Comparison of ENCODE assay signal across 17 cellular contexts in genomic region chr14:70671652-70672327, GRCh38.
"Had no signal": no experiment of that assay in that cellular context is flagged by ENCODE, and none has a peak within 500 bp of the region (broad histone marks: within the 10 kb centered on the region; RNA-seq: fewer than 3 reads in every experiment).

No MANE protein-coding gene starts in this region.

- H3K27me3 ChIP-seq: cardiac muscle cell, heart left ventricle, spleen, thyroid gland had no signal

- ATAC-seq: activated CD8-positive, alpha-beta T cell treated with anti-CD3 and anti-CD28 coated beads, Interleukin-2, amount 10 ng/mL, durations not matched to agents 7 days and 5 days had no signal

- H3K27ac Mint-ChIP-seq: activated CD8-positive, alpha-beta T cell treated with anti-CD3 and anti-CD28 coated beads, Interleukin-2, amount 10 ng/mL, durations not matched to agents 7 days and 5 days; activated naive CD8-positive, alpha-beta T cell treated with anti-CD3 and anti-CD28 coated beads for 36 hours; activated T-helper 2 cell treated with anti-CD3 and anti-CD28 coated beads, Interferon-gamma antibody, Interleukin-2, Interleukin-4, amounts not matched to agents 10 μg/mL and 5 μg/mL and 100 μg/mL, durations not matched to agents 14 hours and 24 hours and 36 hours; memory B cell; stimulated activated naive CD8-positive, alpha-beta T cell treated with anti-CD3 and anti-CD28 coated beads, Interleukin-15, Interleukin-2, amounts not matched to agents 100 ng/mL and 50 ng/mL, for 24 hours had no signal

- H3K27ac ChIP-seq: cardiac muscle cell, epithelial cell of prostate, heart left ventricle, thyroid gland, VCaP had no signal

- H3K4me3 Mint-ChIP-seq: activated CD8-positive, alpha-beta T cell treated with anti-CD3 and anti-CD28 coated beads, Interleukin-2, amount 10 ng/mL, durations not matched to agents 7 days and 5 days; activated naive CD8-positive, alpha-beta T cell treated with anti-CD3 and anti-CD28 coated beads for 36 hours; memory B cell; stimulated activated naive CD8-positive, alpha-beta T cell treated with anti-CD3 and anti-CD28 coated beads, Interleukin-15, Interleukin-2, amounts not matched to agents 100 ng/mL and 50 ng/mL, for 24 hours had no signal

- H3K27me3 Mint-ChIP-seq: activated naive CD8-positive, alpha-beta T cell treated with anti-CD3 and anti-CD28 coated beads for 36 hours; memory B cell; stimulated activated naive CD8-positive, alpha-beta T cell treated with anti-CD3 and anti-CD28 coated beads, Interleukin-15, Interleukin-2, amounts not matched to agents 100 ng/mL and 50 ng/mL, for 24 hours had no signal

- H3K4me3 ChIP-seq: cardiac muscle cell, heart left ventricle, spleen, thyroid gland had no signal

- H3K4me1 ChIP-seq: heart left ventricle had no signal

- H3K36me3 ChIP-seq: cardiac muscle cell, heart left ventricle, thyroid gland had no signal

- H3K9me3 Mint-ChIP-seq: activated naive CD8-positive, alpha-beta T cell treated with anti-CD3 and anti-CD28 coated beads for 36 hours; activated T-helper 2 cell treated with anti-CD3 and anti-CD28 coated beads, Interferon-gamma antibody, Interleukin-2, Interleukin-4, amounts not matched to agents 10 μg/mL and 5 μg/mL and 100 μg/mL, durations not matched to agents 14 hours and 24 hours and 36 hours; memory B cell; stimulated activated naive CD8-positive, alpha-beta T cell treated with anti-CD3 and anti-CD28 coated beads, Interleukin-15, Interleukin-2, amounts not matched to agents 100 ng/mL and 50 ng/mL, for 24 hours had no signal

- DNase-seq: activated CD4-positive, alpha-beta T cell treated with anti-CD3 and anti-CD28 coated beads for 1 hour; activated CD4-positive, alpha-beta T cell treated with anti-CD3 and anti-CD28 coated beads, Interleukin-2, amount 50 U/mL, for 1 hour; activated CD8-positive, alpha-beta T cell treated with anti-CD3 and anti-CD28 coated beads, Interleukin-2, amount 10 ng/mL, durations not matched to agents 7 days and 5 days; activated naive CD4-positive, alpha-beta T cell; activated naive CD8-positive, alpha-beta T cell treated with anti-CD3 and anti-CD28 coated beads for 36 hours; activated T-cell treated with anti-CD3 and anti-CD28 coated beads, Interleukin-2, amount 50 U/mL, for 1 hour; amniotic stem cell; heart left ventricle; spleen; stimulated activated CD4-positive, alpha-beta T cell treated with anti-CD3 and anti-CD28 coated beads, Interleukin-4, amount 100 ng/mL, for 1 hour; thyroid gland had no signal

- H3K9me3 ChIP-seq: heart left ventricle, spleen, thyroid gland had no signal
